ENCODE assay signal across 19 cellular contexts in genomic region chr1:224264321-224264720, GRCh38.
DNase-seq lines count a peak whose midpoint lies in the region; ATAC-seq and TF ChIP-seq lines count a peak whose summit lies in the region.
"Had no signal": no experiment of that assay in that cellular context is flagged by ENCODE, and none has a peak within 500 bp of the region (broad histone marks: within the 10 kb centered on the region; RNA-seq: fewer than 3 reads in every experiment).

No MANE protein-coding gene starts in this region.

- H3K4me1 Mint-ChIP-seq in WTC11, result no peaks in the 10 kb centered on the region
- H3K4me1 Mint-ChIP-seq: H9 had no signal

- ATAC-seq in WTC11 (no peak), HG02571 (IDR thresholded peaks at IDR 0.05; ENCODE audit: unreplicated experiment) (no peak), HG03039 (IDR thresholded peaks at IDR 0.05; ENCODE audit: unreplicated experiment) (no peak)

- H3K27ac Mint-ChIP-seq in WTC11, result peak overlapping the region; percentile 33; the same call in 1 of the 2 replicates

- POLR2A ChIA-PET in WTC11 (lab: Charles Lee), result no interaction called here

- CTCF ChIA-PET in WTC11 (lab: Charles Lee), result no interaction called here

- DNase-seq in HT1080 (ENCODE audit: low read depth), result peak; percentile 18
- no peak for DNase-seq in WTC11 (ENCODE audit: low spot score)
- peak; percentile 65 for DNase-seq in iris pigment epithelial cell (ENCODE audit: low read depth)
- DNase-seq in stimulated activated CD8-positive, alpha-beta memory T cell treated with anti-CD3 and anti-CD28 coated beads, Interleukin-4, amount 100 ng/mL, for 48 hours, result no peak
- no peak for DNase-seq in caudate nucleus (lab: John Stamatoyannopoulos, UW)
- DNase-seq: 8988T; CD4-positive, CD25-positive, alpha-beta regulatory T cell; DMS153; H9; KBM-7; MM.1S; NCI-H2029 treated with DMSO at 0.1 percent for 48 hours; NCI-H226; NCI-H510A; NCI-H69; SHP77 treated with DMSO at 0.1 percent for 48 hours had no signal

- H3K27me3 Mint-ChIP-seq in WTC11 (ENCODE audit: low read depth), result no peaks in the 10 kb centered on the region
- H3K27me3 Mint-ChIP-seq: CD4-positive, CD25-positive, alpha-beta regulatory T cell had no signal

- peak overlapping the region; percentile 48 for H3K27ac ChIP-seq in C4-2B
- H3K27ac ChIP-seq in caudate nucleus (ENCODE audit: low read depth, low read length), result no peak overlapping the region

- H3K4me3 Mint-ChIP-seq in WTC11, result no peak overlapping the region
- H3K4me3 Mint-ChIP-seq: H9 had no signal

- H3K36me3 Mint-ChIP-seq in WTC11, result peaks cover 10% of the 10 kb centered on the region

- no peak for TF ChIP-seq CTCF in C4-2B (conservative IDR thresholded peaks at IDR 0.05)
- no peak for TF ChIP-seq CTCF in WTC11 (IDR thresholded peaks at IDR 0.05)

- no peaks in the 10 kb centered on the region for H3K9me3 Mint-ChIP-seq in WTC11
- H3K9me3 Mint-ChIP-seq: CD4-positive, CD25-positive, alpha-beta regulatory T cell; H9 had no signal

TF ChIP-seq in WTC11, 78 proteins besides CTCF, POLR2A, EP300 and RAD21:
- TF ChIP-seq TEAD4 (CRISPR knock-in tag; IDR thresholded peaks at IDR 0.05), result no peak
- no peak for TF ChIP-seq ZNF263 (CRISPR knock-in tag; IDR thresholded peaks at IDR 0.05; ENCODE audit: low read depth)
- no peak for TF ChIP-seq EMX1 (CRISPR knock-in tag; IDR thresholded peaks at IDR 0.05)
- no peak for TF ChIP-seq ZNF281 (CRISPR knock-in tag; IDR thresholded peaks at IDR 0.05)
- no peak for TF ChIP-seq CDX4 (CRISPR knock-in tag; IDR thresholded peaks at IDR 0.05; ENCODE audit: borderline replicate concordance)
- no peak for TF ChIP-seq GRHL2 (CRISPR knock-in tag; IDR thresholded peaks at IDR 0.05; ENCODE audit: insufficient replicate concordance, severe bottlenecking)
- TF ChIP-seq PRDM15 (CRISPR knock-in tag; IDR thresholded peaks at IDR 0.05), result no peak
- TF ChIP-seq NR1H2 (CRISPR knock-in tag; IDR thresholded peaks at IDR 0.05), result no peak
- no peak for TF ChIP-seq IRF2 (CRISPR knock-in tag; IDR thresholded peaks at IDR 0.05; ENCODE audit: borderline replicate concordance, low read depth)
- no peak for TF ChIP-seq SMAD3 (CRISPR knock-in tag; IDR thresholded peaks at IDR 0.05; ENCODE audit: borderline replicate concordance)
- no peak for TF ChIP-seq IRF1 (CRISPR knock-in tag; IDR thresholded peaks at IDR 0.05)

Comparison
In these comparisons a context has a peak if more than half of its experiments do, and no peak if none do; other contexts are left out.
1. DNase-seq: peak in HT1080 (single experiment) and iris pigment epithelial cell (single experiment); none in WTC11 (single experiment), stimulated activated CD8-positive, alpha-beta memory T cell treated with anti-CD3 and anti-CD28 coated beads, Interleukin-4, amount 100 ng/mL, for 48 hours (single experiment) and caudate nucleus (0 of 61).